ENCODE assay signal across 1 cellular context in genomic region chr1:32448773-32449456, GRCh38.
TF ChIP-seq lines count a peak whose summit lies in the region.

No MANE protein-coding gene starts in this region.

TF ChIP-seq in K562, 482 proteins besides CTCF, POLR2A, EP300 and RAD21 (continued from another document):
- TF ChIP-seq SRF (CRISPR knock-in tag; IDR thresholded peaks at IDR 0.05): peak in 1 of 2 experiments; percentile 32; a peak in 1 of 4 replicates
- TF ChIP-seq TEAD4 (IDR thresholded peaks at IDR 0.05; ENCODE audit: low read length): no peak
- no peak for TF ChIP-seq TEAD4 (CRISPR knock-in tag; IDR thresholded peaks at IDR 0.05; ENCODE audit: borderline replicate concordance)
- peak; percentile 28 to 90 (median 69) for TF ChIP-seq YY1 (IDR thresholded peaks at IDR 0.05; ENCODE audit: borderline replicate concordance in 1 of 3, control insufficient read depth in 1 of 3, extremely low read depth in 1 of 3, insufficient read depth in 3 of 3, insufficient read length in 1 of 3, insufficient replicate concordance in 2 of 3, low read depth in 1 of 3, low read length in 2 of 3)
TF ChIP-seq in K562: peak in this region for 52.
